Comparison of ENCODE assay signal across 20 cellular contexts in the genomic region with DNA sequence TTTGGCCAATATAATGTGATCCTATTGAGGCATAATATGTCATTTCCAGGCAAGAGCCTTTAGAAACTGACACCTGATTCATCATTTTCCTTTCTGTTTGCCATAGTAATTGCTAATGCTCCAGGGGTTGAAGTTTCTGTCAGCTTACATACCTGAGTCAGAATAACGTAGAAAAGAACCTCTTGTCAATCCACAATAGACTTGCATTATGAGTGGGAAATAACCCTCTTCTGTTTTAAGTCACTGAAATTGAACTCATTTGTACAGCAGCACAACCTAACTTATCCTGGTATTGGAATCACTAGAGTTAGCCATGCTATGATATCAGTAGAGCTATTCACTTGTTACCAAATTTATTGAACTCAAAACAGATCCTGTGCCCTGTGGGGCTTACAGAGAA.
A peak's percentile ranks its signal among the peaks of the same experiment; 100 is the strongest.
DNase-seq lines count a peak whose midpoint lies in the region; ATAC-seq and TF ChIP-seq lines count a peak whose summit lies in the region.
"Had no signal": no experiment of that assay in that cellular context is flagged by ENCODE, and none has a peak within 500 bp of the region (broad histone marks: within the 10 kb centered on the region; RNA-seq: fewer than 3 reads in every experiment).

No MANE protein-coding gene starts in this region.

- H3K4me1 Mint-ChIP-seq in stimulated activated naive CD8-positive, alpha-beta T cell treated with anti-CD3 and anti-CD28 coated beads, Interleukin-15, amount 100 ng/mL, for 72 hours: peaks cover 19% of the 10 kb centered on the region
- H3K4me1 Mint-ChIP-seq: naive B cell had no signal

- no peaks in the 10 kb centered on the region for H3K27me3 Mint-ChIP-seq in stimulated activated naive CD8-positive, alpha-beta T cell treated with anti-CD3 and anti-CD28 coated beads, Interleukin-15, amount 100 ng/mL, for 72 hours
- H3K27me3 Mint-ChIP-seq: naive B cell, progenitor cell of endocrine pancreas had no signal

- DNase-seq in activated naive CD4-positive, alpha-beta T cell treated with anti-CD3 and anti-CD28 coated beads, Interleukin-2, amount 50 U/mL, for 72 hours (ENCODE audit: low spot score in 2 of 2): no peak
- DNase-seq in activated naive CD4-positive, alpha-beta T cell (lab: John Stamatoyannopoulos, UW): no peak
- no peak for DNase-seq in stimulated activated naive CD8-positive, alpha-beta T cell treated with anti-CD3 and anti-CD28 coated beads, Interleukin-15, amount 100 ng/mL, for 72 hours
- DNase-seq in NCI-H524 treated with DMSO at 0.1 percent for 48 hours (lab: John Stamatoyannopoulos, UW) (no peak), esophagus muscularis mucosa (ENCODE audit: extremely low spot score) (no peak), thyroid gland (no peak)
- DNase-seq: brain microvascular endothelial cell; DMS153; naive B cell; NCI-H1417 treated with DMSO at 0.1 percent for 48 hours; NCI-H446 treated with DMSO at 0.1 percent for 48 hours; PC-9; stimulated activated CD4-positive, alpha-beta T cell treated with anti-CD3 and anti-CD28 coated beads, Interleukin-12 subunit alpha, Interleukin-12 subunit beta, amount 100 ng/mL, for 4 hours; SW 1271; WERI-Rb-1 had no signal

- peak; percentile 89 to 92 for ATAC-seq in activated naive CD4-positive, alpha-beta T cell treated with anti-CD3 and anti-CD28 coated beads, Interleukin-2, amount 50 U/mL, for 72 hours
- ATAC-seq in GM21619 (IDR thresholded peaks at IDR 0.05; ENCODE audit: unreplicated experiment): peak; percentile 76
- peak; percentile 60 for ATAC-seq in HG03432 (IDR thresholded peaks at IDR 0.05; ENCODE audit: unreplicated experiment)
- peak; percentile 94 for ATAC-seq in stimulated activated naive CD8-positive, alpha-beta T cell treated with anti-CD3 and anti-CD28 coated beads, Interleukin-15, amount 100 ng/mL, for 72 hours

- 89% methylated on average over 1 of the region's 1 CpG for WGBS in esophagus muscularis mucosa
- WGBS in thyroid gland, 2 donors: 77 to 93% methylated on average over 1 of the region's 1 CpG

- H3K36me3 ChIP-seq in esophagus muscularis mucosa: no peaks in the 10 kb centered on the region
- no peaks in the 10 kb centered on the region for H3K36me3 ChIP-seq in thyroid gland
- H3K36me3 ChIP-seq: brain microvascular endothelial cell, tibial nerve, WERI-Rb-1 had no signal

- TF ChIP-seq CTCF in esophagus muscularis mucosa (IDR thresholded peaks at IDR 0.05): no peak
- TF ChIP-seq CTCF in thyroid gland (IDR thresholded peaks at IDR 0.05): no peak

- peaks cover 11 to 26% of the 10 kb centered on the region in 2 donors for H3K9me3 Mint-ChIP-seq in activated naive CD4-positive, alpha-beta T cell treated with anti-CD3 and anti-CD28 coated beads, Interleukin-2, amount 50 U/mL, for 72 hours
- peaks cover 6 to 17% of the 10 kb centered on the region in 2 donors for H3K9me3 Mint-ChIP-seq in stimulated activated naive CD8-positive, alpha-beta T cell treated with anti-CD3 and anti-CD28 coated beads, Interleukin-15, amount 100 ng/mL, for 72 hours

- H3K9me3 ChIP-seq in esophagus muscularis mucosa: peaks cover 0 to 7% (median 0%) of the 10 kb centered on the region in 4 donors
- H3K9me3 ChIP-seq in thyroid gland: no peaks in the 10 kb centered on the region

- H3K27ac Mint-ChIP-seq in activated naive CD4-positive, alpha-beta T cell treated with anti-CD3 and anti-CD28 coated beads, Interleukin-2, amount 50 U/mL, for 72 hours: peak overlapping the region; percentile 74 to 97
- peak overlapping the region in 1 of 2 donors; percentile 79 for H3K27ac Mint-ChIP-seq in stimulated activated naive CD8-positive, alpha-beta T cell treated with anti-CD3 and anti-CD28 coated beads, Interleukin-15, amount 100 ng/mL, for 72 hours
- H3K27ac Mint-ChIP-seq: naive B cell, progenitor cell of endocrine pancreas had no signal

- no peak for TF ChIP-seq EP300 in esophagus muscularis mucosa (IDR thresholded peaks at IDR 0.05)

- H3K4me3 ChIP-seq in esophagus muscularis mucosa (no peak overlapping the region), thyroid gland (replicated peaks in 1 of 3) (no peak overlapping the region)
- H3K4me3 ChIP-seq: PC-9, tibial nerve had no signal

- H3K27ac ChIP-seq in esophagus muscularis mucosa (replicated peaks in 1 of 4): no peak overlapping the region
- H3K27ac ChIP-seq in thyroid gland: no peak overlapping the region
- H3K27ac ChIP-seq: brain microvascular endothelial cell, KMS-11, PC-9, tibial nerve, WERI-Rb-1 had no signal

- intact Hi-C loops in esophagus muscularis mucosa (cut with DNase I) (no loop called here), thyroid gland (cut with DNase I) (no loop called here)

- no peaks in the 10 kb centered on the region for H3K27me3 ChIP-seq in esophagus muscularis mucosa
- H3K27me3 ChIP-seq in thyroid gland: no peaks in the 10 kb centered on the region
- H3K27me3 ChIP-seq: brain microvascular endothelial cell, tibial nerve had no signal

- H3K4me1 ChIP-seq in esophagus muscularis mucosa (no peaks in the 10 kb centered on the region), thyroid gland (no peaks in the 10 kb centered on the region)
- H3K4me1 ChIP-seq: tibial nerve had no signal

- TF ChIP-seq POLR2A in esophagus muscularis mucosa (IDR thresholded peaks at IDR 0.05; ENCODE audit: low read depth) (no peak), thyroid gland (IDR thresholded peaks at IDR 0.05) (no peak)

- H3K36me3 Mint-ChIP-seq in activated naive CD4-positive, alpha-beta T cell treated with anti-CD3 and anti-CD28 coated beads, Interleukin-2, amount 50 U/mL, for 72 hours: peaks cover 16 to 33% of the 10 kb centered on the region in 2 donors
- H3K36me3 Mint-ChIP-seq: naive B cell had no signal

- peak overlapping the region in 1 of 2 donors; percentile 10 for H3K4me3 Mint-ChIP-seq in stimulated activated naive CD8-positive, alpha-beta T cell treated with anti-CD3 and anti-CD28 coated beads, Interleukin-15, amount 100 ng/mL, for 72 hours
- H3K4me3 Mint-ChIP-seq: naive B cell had no signal
